ENCODE assay signal across 36 cellular contexts in the genomic region with DNA sequence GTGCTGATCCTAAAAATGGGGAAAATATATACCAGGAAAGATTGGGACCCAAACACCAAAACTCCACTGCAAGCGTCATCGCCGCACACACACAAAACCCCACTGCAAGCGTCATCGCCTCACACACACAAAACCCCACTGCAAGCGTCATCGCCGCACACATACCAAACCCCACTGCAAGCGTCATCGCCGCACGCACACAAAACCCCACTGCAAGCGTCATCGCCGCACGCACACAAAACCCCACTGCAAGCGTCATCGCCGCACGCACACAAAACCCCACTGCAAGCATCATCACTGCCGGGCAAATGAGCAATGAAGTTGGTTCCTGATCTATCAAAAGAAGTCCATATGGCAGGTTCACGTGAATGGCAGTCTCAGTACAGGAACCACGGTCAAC.
DNase-seq lines count a peak whose midpoint lies in the region; ATAC-seq, FAIRE-seq and TF ChIP-seq lines count a peak whose summit lies in the region.
"Had no signal": no experiment of that assay in that cellular context is flagged by ENCODE, and none has a peak within 500 bp of the region (broad histone marks: within the 10 kb centered on the region; RNA-seq: fewer than 3 reads in every experiment).

No MANE protein-coding gene starts in this region.

- H3K4me1 Mint-ChIP-seq in neural crest cell = peaks cover 56% of the 10 kb centered on the region
- H3K4me1 Mint-ChIP-seq in T-helper 17 cell = peaks cover 10% of the 10 kb centered on the region
- H3K4me1 Mint-ChIP-seq in stimulated activated memory B cell treated with anti-CD40 and anti-IgM and Interleukin-4, amounts not matched to agents 10 μg/mL and 1 μg/mL and 100 μg/mL, for 72 hours = no peaks in the 10 kb centered on the region
- H3K4me1 Mint-ChIP-seq: B cell, CD14-positive monocyte had no signal

- RAD21 ChIA-PET in GM12878 (lab: Charles Lee; ENCODE audit: unreplicated experiment) = no interaction called here

- no peak for TF ChIP-seq EP300 in GM12878 (IDR thresholded peaks at IDR 0.05; ENCODE audit: borderline replicate concordance in 1 of 2, control insufficient read depth in 1 of 2, low read depth in 2 of 2, low read length in 2 of 2)

- no peak overlapping the region for H3K4me2 ChIP-seq in GM12878 (ENCODE audit: control insufficient read depth, insufficient read depth)
- no peak overlapping the region for H3K4me2 ChIP-seq in osteoblast (ENCODE audit: insufficient read depth, low read length)
- H3K4me2 ChIP-seq in MM.1S (ENCODE audit: low read depth, low read length) = no peak overlapping the region
- H3K4me2 ChIP-seq: A549; BLaER1; BLaER1 treated with 17β-estradiol and CSF1 and Interleukin-3, amounts not matched to agents 10 nM and 100 nM had no signal

- H3K36me3 ChIP-seq in GM12878 (ENCODE audit: control insufficient read depth in 2 of 2, insufficient read depth in 2 of 2, low read length in 1 of 2) (peaks cover 0 to 4% of the 10 kb centered on the region in 2 experiments; a peak in 2 of 4 replicates), osteoblast (ENCODE audit: insufficient read depth, low read length) (no peaks in the 10 kb centered on the region), MM.1S (replicated peaks; ENCODE audit: insufficient read depth, low read length) (no peaks in the 10 kb centered on the region)
- H3K36me3 ChIP-seq: BE2C had no signal

- no peaks in the 10 kb centered on the region for H3K4me1 ChIP-seq in GM12878 (ENCODE audit: control insufficient read depth, insufficient read depth, low read length)
- no peaks in the 10 kb centered on the region for H3K4me1 ChIP-seq in osteoblast (ENCODE audit: insufficient read depth, low read length)
- H3K4me1 ChIP-seq in MM.1S (ENCODE audit: low read length) = no peaks in the 10 kb centered on the region
- H3K4me1 ChIP-seq: A549, BE2C, Caco-2 had no signal

- H3K9me3 Mint-ChIP-seq in neural crest cell = no peaks in the 10 kb centered on the region
- no peaks in the 10 kb centered on the region for H3K9me3 Mint-ChIP-seq in stimulated activated memory B cell treated with anti-CD40 and anti-IgM and Interleukin-4, amounts not matched to agents 10 μg/mL and 1 μg/mL and 100 μg/mL, for 72 hours
- H3K9me3 Mint-ChIP-seq: CD14-positive monocyte; CD4-positive, alpha-beta memory T cell; CD4-positive, alpha-beta T cell; CD4-positive, CD25-positive, alpha-beta regulatory T cell; CD8-positive, alpha-beta memory T cell; CD8-positive, alpha-beta T cell had no signal

- no peak for TF ChIP-seq POLR2A in GM12878 (IDR thresholded peaks at IDR 0.05; ENCODE audit: low read depth, low read length)

- no peak overlapping the region for H3K9ac ChIP-seq in GM12878 (ENCODE audit: control insufficient read depth, insufficient read depth, low read length)
- H3K9ac ChIP-seq in MM.1S (ENCODE audit: low read length) = no peak overlapping the region
- H3K9ac ChIP-seq: BLaER1; BLaER1 treated with 17β-estradiol and CSF1 and Interleukin-3, amounts not matched to agents 10 nM and 100 nM had no signal

- no peak for TF ChIP-seq RAD21 in GM12878 (IDR thresholded peaks at IDR 0.05; ENCODE audit: insufficient read depth, low read depth, low read length)

- no peaks in the 10 kb centered on the region for H3K27me3 Mint-ChIP-seq in neural crest cell (ENCODE audit: low read depth)
- no peaks in the 10 kb centered on the region for H3K27me3 Mint-ChIP-seq in T-helper 17 cell
- no peaks in the 10 kb centered on the region for H3K27me3 Mint-ChIP-seq in stimulated activated memory B cell treated with anti-CD40 and anti-IgM and Interleukin-4, amounts not matched to agents 10 μg/mL and 1 μg/mL and 100 μg/mL, for 72 hours
- H3K27me3 Mint-ChIP-seq: B cell; CD4-positive, alpha-beta memory T cell; CD4-positive, alpha-beta T cell; CD4-positive, CD25-positive, alpha-beta regulatory T cell; CD8-positive, alpha-beta memory T cell had no signal

- H3K27ac ChIP-seq in GM12878 (ENCODE audit: control insufficient read depth, insufficient read depth) = no peak overlapping the region
- no peak overlapping the region for H3K27ac ChIP-seq in osteoblast (ENCODE audit: low read depth, low read length)
- no peak overlapping the region for H3K27ac ChIP-seq in MM.1S (ENCODE audit: low read length)
- H3K27ac ChIP-seq: 22Rv1; A549; BLaER1; BLaER1 treated with 17β-estradiol and CSF1 and Interleukin-3, amounts not matched to agents 10 nM and 100 nM; C4-2B had no signal

- CTCF ChIA-PET in GM12878 (lab: Yijun Ruan, JAX) = no interaction called here

- in situ Hi-C loops in GM12878 (cut with MboI) = no loop called here

- no peak overlapping the region for H3K4me3 Mint-ChIP-seq in neural crest cell
- H3K4me3 Mint-ChIP-seq in T-helper 17 cell = no peak overlapping the region
- H3K4me3 Mint-ChIP-seq in stimulated activated memory B cell treated with anti-CD40 and anti-IgM and Interleukin-4, amounts not matched to agents 10 μg/mL and 1 μg/mL and 100 μg/mL, for 72 hours = no peak overlapping the region
- H3K4me3 Mint-ChIP-seq: B cell; CD14-positive monocyte; CD4-positive, alpha-beta memory T cell; CD4-positive, alpha-beta T cell; CD4-positive, CD25-positive, alpha-beta regulatory T cell; CD8-positive, alpha-beta memory T cell; CD8-positive, alpha-beta T cell had no signal

- POLR2A ChIA-PET in GM12878 (lab: Charles Lee) = no interaction called here

- H4K20me1 ChIP-seq in GM12878 (ENCODE audit: control insufficient read depth, insufficient read depth) (no peaks in the 10 kb centered on the region), osteoblast (ENCODE audit: insufficient read depth, low read length) (peaks cover 8% of the 10 kb centered on the region), MM.1S (ENCODE audit: insufficient read depth, low read length) (no peaks in the 10 kb centered on the region)

- TF ChIP-seq CTCF in GM12878 (IDR thresholded peaks at IDR 0.05 in 2 of 3, conservative IDR thresholded peaks at IDR 0.05 in 1 of 3; ENCODE audit: control insufficient read depth in 2 of 3, extremely low read depth in 1 of 3, insufficient read depth in 1 of 3, low read depth in 3 of 3, low read length in 3 of 3) = no peak
- TF ChIP-seq CTCF in neural crest cell (conservative IDR thresholded peaks at IDR 0.05) = no peak
- no peak for TF ChIP-seq CTCF in osteoblast (IDR thresholded peaks at IDR 0.05; ENCODE audit: extremely low read depth, low read depth, low read length)
- TF ChIP-seq CTCF in MM.1S (IDR thresholded peaks at IDR 0.05; ENCODE audit: low read length) = no peak

- no peak overlapping the region for H2AFZ ChIP-seq in GM12878 (ENCODE audit: control insufficient read depth, low read depth, low read length)
- no peak overlapping the region for H2AFZ ChIP-seq in osteoblast (ENCODE audit: low read length)
- H2AFZ ChIP-seq in MM.1S (ENCODE audit: low read length) = no peak overlapping the region

- DNase-seq in GM12878 (ENCODE audit: low read depth, low spot score) (no peak), neural crest cell (ENCODE audit: low read depth, low spot score) (no peak), osteoblast (ENCODE audit: insufficient read length, low spot score, missing footprints) (peak; percentile 86), urothelium cell line (ENCODE audit: low spot score) (no peak), T-helper 17 cell (no peak), MM.1S (no peak)
- DNase-seq: 8988T; ACHN; AML-193; BE2C; C1 segment of cervical spinal cord; Caco-2; Calu3; CD4-positive, alpha-beta memory T cell; CD4-positive, alpha-beta T cell; CD4-positive, CD25-positive, alpha-beta regulatory T cell; CD8-positive, alpha-beta memory T cell; CD8-positive, alpha-beta T cell; COR-L47; DMS 273 treated with DMSO at 0.1 percent for 48 hours; DMS153; DMS53; DMS79; DMS79 treated with DMSO at 0.1 percent for 48 hours; DND-41; EL had no signal

- H3K79me2 ChIP-seq in GM12878 (ENCODE audit: control insufficient read depth, insufficient read depth, low read length) = no peaks in the 10 kb centered on the region
- no peaks in the 10 kb centered on the region for H3K79me2 ChIP-seq in osteoblast (ENCODE audit: insufficient read depth, low read length)
- no peaks in the 10 kb centered on the region for H3K79me2 ChIP-seq in MM.1S (ENCODE audit: low read length)

- H3K27me3 ChIP-seq in GM12878 (replicated peaks in 1 of 2; ENCODE audit: control insufficient read depth in 2 of 2, insufficient read depth in 2 of 2, low read length in 1 of 2) (no peaks in the 10 kb centered on the region), osteoblast (ENCODE audit: insufficient read depth, low read length) (no peaks in the 10 kb centered on the region), MM.1S (replicated peaks; ENCODE audit: insufficient read depth, low read length) (no peaks in the 10 kb centered on the region)
- H3K27me3 ChIP-seq: BE2C; BLaER1; BLaER1 treated with 17β-estradiol and CSF1 and Interleukin-3, amounts not matched to agents 10 nM and 100 nM had no signal

- H3K9me3 ChIP-seq in GM12878 (replicated peaks; ENCODE audit: control insufficient read depth, insufficient read depth, low read length) = no peaks in the 10 kb centered on the region
- H3K9me3 ChIP-seq in osteoblast (ENCODE audit: low read depth, low read length) = no peaks in the 10 kb centered on the region
- no peaks in the 10 kb centered on the region for H3K9me3 ChIP-seq in T-helper 17 cell (ENCODE audit: control insufficient read depth, low read length, poor library complexity, severe bottlenecking)
- no peaks in the 10 kb centered on the region for H3K9me3 ChIP-seq in MM.1S (replicated peaks; ENCODE audit: insufficient read depth, low read length)
- H3K9me3 ChIP-seq: A549, BE2C, BLaER1, Caco-2 had no signal

- ATAC-seq in GM12878 (no peak), T-helper 17 cell (no peak), HG03095 (IDR thresholded peaks at IDR 0.05; ENCODE audit: unreplicated experiment) (no peak)
- ATAC-seq in stimulated activated memory B cell treated with anti-CD40 and anti-IgM and Interleukin-4, amounts not matched to agents 10 μg/mL and 1 μg/mL and 100 μg/mL, for 72 hours = no peak
- ATAC-seq: A549; CD8-positive, alpha-beta T cell had no signal

- H3K36me3 Mint-ChIP-seq in neural crest cell (ENCODE audit: low read depth) = no peaks in the 10 kb centered on the region
- peaks cover 6% of the 10 kb centered on the region for H3K36me3 Mint-ChIP-seq in T-helper 17 cell (ENCODE audit: low read depth)
- H3K36me3 Mint-ChIP-seq in stimulated activated memory B cell treated with anti-CD40 and anti-IgM and Interleukin-4, amounts not matched to agents 10 μg/mL and 1 μg/mL and 100 μg/mL, for 72 hours = peaks cover 53% of the 10 kb centered on the region

- no peaks in the 10 kb centered on the region for H3K9me2 ChIP-seq in MM.1S (replicated peaks; ENCODE audit: insufficient read depth, low read length)

- BruUV-seq in GM12878 (replicated peaks; lab: Mats Ljungman, UMichigan) = no TSS peak

- intact Hi-C loops in GM12878 (cut with micrococcal nuclease; ENCODE audit: unreplicated experiment) = no loop called here

- WGBS in GM12878 (ENCODE audit: insufficient coverage, insufficient replicate concordance, low lambda C conversion rate, missing lambda C conversion rate) = 99% methylated on average over 23 of the region's 23 CpGs

- H3K4me3 ChIP-seq in GM12878 (no peak overlapping the region), osteoblast (ENCODE audit: insufficient read depth, low read length) (no peak overlapping the region), MM.1S (ENCODE audit: low read length) (no peak overlapping the region)
- H3K4me3 ChIP-seq: A549; BLaER1; BLaER1 treated with 17β-estradiol and CSF1 and Interleukin-3, amounts not matched to agents 10 nM and 100 nM had no signal

- SMC1A ChIA-PET in GM12878 (lab: Charles Lee; ENCODE audit: uncharacterized antibody, unreplicated experiment) = interaction anchor here (0.8 kb wide), 1 partner anchor 122 kb away, joined by 3 read pairs; no protein-coding TSS in a partner anchor

- H3K27ac Mint-ChIP-seq in neural crest cell (ENCODE audit: unreplicated experiment) (peak overlapping the region; percentile 65), T-helper 17 cell (no peak overlapping the region)
- H3K27ac Mint-ChIP-seq in stimulated activated memory B cell treated with anti-CD40 and anti-IgM and Interleukin-4, amounts not matched to agents 10 μg/mL and 1 μg/mL and 100 μg/mL, for 72 hours = no peak overlapping the region
- H3K27ac Mint-ChIP-seq: B cell; CD4-positive, alpha-beta memory T cell; CD4-positive, alpha-beta T cell; CD8-positive, alpha-beta T cell had no signal

- H3F3A ChIP-seq in MM.1S (ENCODE audit: insufficient read depth, low read length) = no peaks in the 10 kb centered on the region

- FAIRE-seq in GM12878 (lab: Jason Lieb, UNC) (no peak), urothelium cell line (lab: Jason Lieb, UNC) (peak; percentile 37)
- FAIRE-seq: A204.1 had no signal
